Comparison of ENCODE assay signal across 1 cellular context in genomic region chr10:59109826-59110225, GRCh38.
A peak's percentile ranks its signal among the peaks of the same experiment; 100 is the strongest.
TF ChIP-seq lines count a peak whose summit lies in the region.

No MANE protein-coding gene starts in this region.

TF ChIP-seq in GM12878, 131 proteins besides CTCF, POLR2A, EP300 and RAD21 (continued from another document):
- no peak for TF ChIP-seq PRDM15 (CRISPR knock-in tag; IDR thresholded peaks at IDR 0.05)
- no peak for TF ChIP-seq ETV6 (conservative IDR thresholded peaks at IDR 0.05 in 1 of 2, IDR thresholded peaks at IDR 0.05 in 1 of 2; ENCODE audit: borderline replicate concordance in 1 of 2, low read depth in 1 of 2)
- TF ChIP-seq ZZZ3 (IDR thresholded peaks at IDR 0.05; ENCODE audit: control insufficient read depth, insufficient read length, low read depth), result no peak
- no peak for TF ChIP-seq FOXM1 (IDR thresholded peaks at IDR 0.05; ENCODE audit: low read depth, low read length)
- no peak for TF ChIP-seq NBN (IDR thresholded peaks at IDR 0.05)
- TF ChIP-seq ASH2L (IDR thresholded peaks at IDR 0.05; ENCODE audit: borderline replicate concordance, low read depth), result no peak
- no peak for TF ChIP-seq USF1 (IDR thresholded peaks at IDR 0.05; ENCODE audit: borderline replicate concordance, extremely low read length, insufficient read depth, low read depth, low read length)
- TF ChIP-seq PBX3 (IDR thresholded peaks at IDR 0.05; ENCODE audit: insufficient replicate concordance, low read depth, low read length), result no peak
- TF ChIP-seq HDGF (IDR thresholded peaks at IDR 0.05), result no peak
- TF ChIP-seq CREM (IDR thresholded peaks at IDR 0.05; ENCODE audit: low read depth), result no peak
- TF ChIP-seq TBL1XR1 (IDR thresholded peaks at IDR 0.05; ENCODE audit: low read depth, low read length), result no peak
- no peak for TF ChIP-seq LARP7 (IDR thresholded peaks at IDR 0.05)
- TF ChIP-seq RELA (IDR thresholded peaks at IDR 0.05; ENCODE audit: borderline replicate concordance, partially characterized antibody), result no peak
- no peak for TF ChIP-seq ZBTB40 (IDR thresholded peaks at IDR 0.05; ENCODE audit: borderline replicate concordance)
- no peak for TF ChIP-seq ZNF24 (IDR thresholded peaks at IDR 0.05)
- no peak for TF ChIP-seq NFXL1 (IDR thresholded peaks at IDR 0.05; ENCODE audit: borderline replicate concordance)
- TF ChIP-seq FOXK2 (IDR thresholded peaks at IDR 0.05), result no peak
- TF ChIP-seq SREBF2 (IDR thresholded peaks at IDR 0.05; ENCODE audit: low read length), result no peak
- no peak for TF ChIP-seq BHLHE40 (IDR thresholded peaks at IDR 0.05; ENCODE audit: borderline replicate concordance in 1 of 2, low read depth in 2 of 2, low read length in 1 of 2)
- TF ChIP-seq ELK1 (IDR thresholded peaks at IDR 0.05; ENCODE audit: low read depth, low read length), result no peak
- peak; percentile 48 to 51; a peak in 2 of 4 replicates for TF ChIP-seq IKZF2 (IDR thresholded peaks at IDR 0.05)
- TF ChIP-seq ZSCAN29 (IDR thresholded peaks at IDR 0.05), result no peak
- TF ChIP-seq HSF1 (IDR thresholded peaks at IDR 0.05; ENCODE audit: low read depth, low read length), result no peak
- TF ChIP-seq TCF7 (IDR thresholded peaks at IDR 0.05; ENCODE audit: borderline replicate concordance), result no peak
- TF ChIP-seq BCL11A (IDR thresholded peaks at IDR 0.05; ENCODE audit: low read depth, low read length), result no peak
- no peak for TF ChIP-seq EZH2 (IDR thresholded peaks at IDR 0.05; ENCODE audit: borderline replicate concordance, control insufficient read depth, low read depth, low read length)
- no peak for TF ChIP-seq BMI1 (IDR thresholded peaks at IDR 0.05; ENCODE audit: borderline replicate concordance)
- no peak for TF ChIP-seq SKIL (IDR thresholded peaks at IDR 0.05; ENCODE audit: low read depth, poor library complexity, severe bottlenecking)
- TF ChIP-seq CBFB (IDR thresholded peaks at IDR 0.05; ENCODE audit: low read depth), result peak; percentile 45; the same call in 1 of the 2 replicates
- no peak for TF ChIP-seq KAT2A (conservative IDR thresholded peaks at IDR 0.05; ENCODE audit: control insufficient read depth, low read depth, low read length)
